23 cellular contexts compared by ENCODE assay signal in the genomic region with DNA sequence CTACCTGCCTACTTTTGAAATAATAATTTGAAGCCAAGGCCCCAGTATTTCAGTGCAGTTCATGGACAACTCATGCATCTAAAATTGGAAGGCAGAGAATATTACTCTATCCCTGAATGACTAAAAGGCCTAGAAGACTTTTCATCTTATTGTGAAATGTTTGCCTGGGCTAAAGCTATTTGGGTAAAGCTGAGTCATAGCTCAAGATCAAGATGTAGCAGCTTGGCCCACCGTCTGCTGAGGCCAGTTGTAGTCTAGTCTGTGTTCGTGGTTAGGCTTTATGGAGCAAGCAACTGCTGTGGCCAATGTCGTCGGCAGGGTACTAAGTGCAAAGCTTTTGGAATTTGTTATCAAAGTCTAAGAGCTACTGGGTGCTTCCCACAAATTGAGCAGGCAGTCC.
DNase-seq lines count a peak whose midpoint lies in the region; ATAC-seq and TF ChIP-seq lines count a peak whose summit lies in the region.
"Had no signal": no experiment of that assay in that cellular context is flagged by ENCODE, and none has a peak within 500 bp of the region (broad histone marks: within the 10 kb centered on the region; RNA-seq: fewer than 3 reads in every experiment).

No MANE protein-coding gene starts in this region.

- H3K4me3 ChIP-seq in NB4 (ENCODE audit: low read depth, low read length), result no peak overlapping the region
- no peak overlapping the region for H3K4me3 ChIP-seq in astrocyte of the cerebellum (ENCODE audit: low read depth, low read length)
- no peak overlapping the region for H3K4me3 ChIP-seq in hepatocyte
- H3K4me3 ChIP-seq: coronary artery, K562, left ventricle myocardium inferior, mucosa of descending colon, upper lobe of left lung had no signal

- peak overlapping the region; percentile 6 for H3K27ac ChIP-seq in hepatocyte
- H3K27ac ChIP-seq: coronary artery, HL-60, left ventricle myocardium inferior, upper lobe of left lung had no signal

- H3K4me1 Mint-ChIP-seq in activated naive CD8-positive, alpha-beta T cell treated with anti-CD3 and anti-CD28 coated beads for 36 hours, result no peaks in the 10 kb centered on the region
- H3K4me1 Mint-ChIP-seq: activated CD4-positive, alpha-beta T cell treated with anti-CD3 and anti-CD28 coated beads, Interleukin-2, amount 10 ng/mL, durations not matched to agents 7 days and 5 days; stimulated activated naive CD8-positive, alpha-beta T cell treated with anti-CD3 and anti-CD28 coated beads, Interleukin-15, amount 100 ng/mL, for 72 hours had no signal

- no peak for TF ChIP-seq POLR2A in NB4 (IDR thresholded peaks at IDR 0.05; ENCODE audit: extremely low read depth, insufficient read length)

- H3K9me3 ChIP-seq in hepatocyte (ENCODE audit: low read depth), result no peaks in the 10 kb centered on the region
- H3K9me3 ChIP-seq: mucosa of descending colon, upper lobe of left lung had no signal

- no peak overlapping the region for H3K27ac Mint-ChIP-seq in activated naive CD8-positive, alpha-beta T cell treated with anti-CD3 and anti-CD28 coated beads for 36 hours
- H3K27ac Mint-ChIP-seq: activated CD4-positive, alpha-beta T cell treated with anti-CD3 and anti-CD28 coated beads, Interleukin-2, amount 10 ng/mL, durations not matched to agents 7 days and 5 days; stimulated activated naive CD8-positive, alpha-beta T cell treated with anti-CD3 and anti-CD28 coated beads, Interleukin-15, amount 100 ng/mL, for 72 hours had no signal

- peaks cover 9% of the 10 kb centered on the region for H3K9me3 Mint-ChIP-seq in activated naive CD8-positive, alpha-beta T cell treated with anti-CD3 and anti-CD28 coated beads for 36 hours

- H3K4me1 ChIP-seq in hepatocyte (ENCODE audit: insufficient read depth), result no peaks in the 10 kb centered on the region
- H3K4me1 ChIP-seq: left ventricle myocardium inferior, upper lobe of left lung had no signal

- H3K27me3 Mint-ChIP-seq in activated naive CD8-positive, alpha-beta T cell treated with anti-CD3 and anti-CD28 coated beads for 36 hours, result no peaks in the 10 kb centered on the region
- H3K27me3 Mint-ChIP-seq: activated CD4-positive, alpha-beta T cell treated with anti-CD3 and anti-CD28 coated beads, Interleukin-2, amount 10 ng/mL, durations not matched to agents 7 days and 5 days; stimulated activated naive CD8-positive, alpha-beta T cell treated with anti-CD3 and anti-CD28 coated beads, Interleukin-15, amount 100 ng/mL, for 72 hours had no signal

- H3K9me2 ChIP-seq in hepatocyte (replicated peaks; ENCODE audit: insufficient read depth), result no peaks in the 10 kb centered on the region
- H3K9me2 ChIP-seq: SK-N-SH had no signal

- no peaks in the 10 kb centered on the region for H3K36me3 ChIP-seq in hepatocyte (replicated peaks; ENCODE audit: insufficient read depth, low read depth)
- H3K36me3 ChIP-seq: left ventricle myocardium inferior, upper lobe of left lung had no signal

- H3K4me2 ChIP-seq in hepatocyte, result no peak overlapping the region
- H3K4me2 ChIP-seq: SK-N-SH had no signal

- no peak overlapping the region for H2AFZ ChIP-seq in hepatocyte

- 45% methylated on average over 4 of the region's 4 CpGs for WGBS in hepatocyte (ENCODE audit: low lambda C conversion rate, missing lambda C conversion rate)

- H3K36me3 Mint-ChIP-seq in activated naive CD8-positive, alpha-beta T cell treated with anti-CD3 and anti-CD28 coated beads for 36 hours, result no peaks in the 10 kb centered on the region

- H3K79me2 ChIP-seq in hepatocyte, result no peaks in the 10 kb centered on the region

- no peak for ATAC-seq in GM21447 (IDR thresholded peaks at IDR 0.05; ENCODE audit: unreplicated experiment)
- ATAC-seq: K562; mucosa of descending colon; right cardiac atrium; stimulated activated naive CD8-positive, alpha-beta T cell treated with anti-CD3 and anti-CD28 coated beads, Interleukin-15, amount 100 ng/mL, for 72 hours had no signal

- in situ Hi-C loops in astrocyte of the cerebellum (cut with HindIII; ENCODE audit: low sequenced_read_pairs), result no loop called here

- TF ChIP-seq CTCF in NB4 (IDR thresholded peaks at IDR 0.05; ENCODE audit: low read depth, low read length) (no peak), astrocyte of the cerebellum (IDR thresholded peaks at IDR 0.05; ENCODE audit: low read depth, low read length, missing control alignments) (no peak), hepatocyte (IDR thresholded peaks at IDR 0.05; ENCODE audit: poor library complexity) (no peak)

- peak; percentile 30 for DNase-seq in CMK (ENCODE audit: low read depth)
- DNase-seq in NB4 (ENCODE audit: low read depth), result peak; percentile 59
- DNase-seq in astrocyte of the cerebellum (ENCODE audit: low read depth), result peak; percentile 28
- peak; percentile 52 for DNase-seq in hepatocyte (ENCODE audit: low spot score)
- DNase-seq in NCI-H1694 (lab: John Stamatoyannopoulos, UW), result no peak
- no peak for DNase-seq in nucleus accumbens (lab: John Stamatoyannopoulos, UW)
- no peak for DNase-seq in activated naive CD8-positive, alpha-beta T cell treated with anti-CD3 and anti-CD28 coated beads for 36 hours
- DNase-seq: activated CD4-positive, alpha-beta T cell treated with anti-CD3 and anti-CD28 coated beads, Interleukin-2, amount 10 ng/mL, durations not matched to agents 7 days and 5 days; DMS79; GOT3; left ventricle myocardium inferior; mucosa of descending colon; NCI-H1105; NCI-H2107; occipital lobe; right cardiac atrium; SK-N-SH; stimulated activated naive CD8-positive, alpha-beta T cell treated with anti-CD3 and anti-CD28 coated beads, Interleukin-15, amount 100 ng/mL, for 72 hours; upper lobe of left lung had no signal

- H4K20me1 ChIP-seq in hepatocyte (ENCODE audit: insufficient read depth, poor library complexity, severe bottlenecking), result no peaks in the 10 kb centered on the region

- H3K27me3 ChIP-seq in hepatocyte, result no peaks in the 10 kb centered on the region
- H3K27me3 ChIP-seq: upper lobe of left lung had no signal

- H3K4me3 Mint-ChIP-seq in activated naive CD8-positive, alpha-beta T cell treated with anti-CD3 and anti-CD28 coated beads for 36 hours, result no peak overlapping the region
- H3K4me3 Mint-ChIP-seq: activated CD4-positive, alpha-beta T cell treated with anti-CD3 and anti-CD28 coated beads, Interleukin-2, amount 10 ng/mL, durations not matched to agents 7 days and 5 days; stimulated activated naive CD8-positive, alpha-beta T cell treated with anti-CD3 and anti-CD28 coated beads, Interleukin-15, amount 100 ng/mL, for 72 hours had no signal

Comparison
In these comparisons a context has a peak if more than half of its experiments do, and no peak if none do; other contexts are left out.
1. DNase-seq: peak in CMK (single experiment), NB4 (single experiment), astrocyte of the cerebellum (single experiment) and hepatocyte (single experiment); none in NCI-H1694 (single experiment), nucleus accumbens (0 of 56) and activated naive CD8-positive, alpha-beta T cell treated with anti-CD3 and anti-CD28 coated beads for 36 hours (single experiment).